Comparison of ENCODE assay signal across 26 cellular contexts in the genomic region with DNA sequence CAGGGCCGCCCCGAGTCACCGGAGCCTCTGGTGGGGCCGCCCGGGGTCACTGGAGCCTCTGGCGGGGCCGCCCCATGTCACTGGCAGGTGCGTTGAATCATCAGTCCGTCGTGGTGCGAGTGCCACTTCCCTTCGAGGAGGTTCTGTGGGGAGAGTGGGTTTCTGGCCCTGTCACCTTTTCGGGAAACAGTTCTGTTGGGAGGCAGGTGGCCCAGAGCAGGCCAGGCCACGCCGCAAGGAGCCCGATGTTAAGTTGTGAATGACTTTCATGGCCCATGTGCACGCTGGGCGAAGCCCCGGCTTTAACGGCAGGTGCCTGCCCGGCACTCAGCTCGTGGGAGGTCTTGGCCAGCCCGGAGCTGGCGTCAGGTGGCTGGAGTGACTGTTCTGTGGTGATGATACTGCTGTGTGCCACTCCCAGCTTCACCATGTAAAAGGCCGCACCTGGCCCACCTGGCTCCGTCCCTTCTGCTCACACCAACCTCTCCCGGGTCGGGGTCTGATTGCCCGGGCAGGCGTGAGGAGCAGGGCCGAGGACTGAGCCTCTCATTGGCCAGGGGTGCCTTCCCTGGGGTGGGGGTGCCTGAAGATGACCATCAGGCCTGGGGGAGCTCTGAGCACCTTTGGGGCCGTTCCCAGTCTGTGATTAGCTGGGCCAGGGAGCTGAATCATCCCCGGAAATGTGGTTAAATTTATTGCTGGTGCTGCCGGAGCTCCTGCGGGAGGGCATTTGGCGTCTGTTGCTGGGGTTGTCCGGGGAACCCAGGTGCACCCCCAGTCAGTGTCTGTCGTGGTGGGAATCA. TPM values are rescaled to one million over a fixed set of nuclear protein-coding genes. Genes with fewer than 3 reads are reported as not detected.
DNase-seq lines count a peak whose midpoint lies in the region; ATAC-seq and TF ChIP-seq lines count a peak whose summit lies in the region.
"Had no signal": no experiment of that assay in that cellular context is flagged by ENCODE, and none has a peak within 500 bp of the region (broad histone marks: within the 10 kb centered on the region; RNA-seq: fewer than 3 reads in every experiment).

No MANE protein-coding gene starts in this region.

- H3K4me1 ChIP-seq in hepatocyte (ENCODE audit: insufficient read depth) = no peaks in the 10 kb centered on the region
- H3K4me1 ChIP-seq: ascending aorta, suprapubic skin had no signal

- peaks cover 46% of the 10 kb centered on the region for H3K79me2 ChIP-seq in hepatocyte

- H3K27ac ChIP-seq in hepatocyte = no peak overlapping the region
- H3K27ac ChIP-seq: ascending aorta, BLaER1, ovary, suprapubic skin had no signal

- peaks cover 21% of the 10 kb centered on the region for H3K36me3 Mint-ChIP-seq in nephron progenitor cell (ENCODE audit: low read depth)
- H3K36me3 Mint-ChIP-seq: activated naive CD4-positive, alpha-beta T cell treated with anti-CD3 and anti-CD28 coated beads, Interleukin-2, amount 50 U/mL, for 72 hours; naive B cell had no signal

- H3K27me3 ChIP-seq in hepatocyte = no peaks in the 10 kb centered on the region
- H3K27me3 ChIP-seq: ascending aorta, BLaER1, ovary, suprapubic skin had no signal

- no peak overlapping the region for H3K27ac Mint-ChIP-seq in nephron progenitor cell
- H3K27ac Mint-ChIP-seq: activated naive CD4-positive, alpha-beta T cell treated with anti-CD3 and anti-CD28 coated beads, Interleukin-2, amount 50 U/mL, for 72 hours; memory B cell; stimulated activated effector memory CD8-positive, alpha-beta T cell treated with anti-CD3 and anti-CD28 coated beads, Interleukin-12 subunit alpha, Interleukin-12 subunit beta, amount 100 ng/mL, for 72 hours had no signal

- WGBS in hepatocyte (ENCODE audit: low lambda C conversion rate, missing lambda C conversion rate) = 96% methylated on average over 37 of the region's 38 CpGs

- H3K9me3 ChIP-seq in hepatocyte (ENCODE audit: low read depth) = no peaks in the 10 kb centered on the region
- H3K9me3 ChIP-seq: ascending aorta, BLaER1, ovary, suprapubic skin had no signal

- peaks cover 6% of the 10 kb centered on the region for H3K4me1 Mint-ChIP-seq in nephron progenitor cell

- no peaks in the 10 kb centered on the region for H3K9me2 ChIP-seq in hepatocyte (replicated peaks; ENCODE audit: insufficient read depth)

- H2AFZ ChIP-seq in hepatocyte = no peak overlapping the region

- DNase-seq in A172 (ENCODE audit: low spot score) (peak; percentile 95), GM03348 (ENCODE audit: low spot score) (peak; percentile 74), RPMI7951 (ENCODE audit: low read depth) (peak; percentile 23), fibroblast of mammary gland (ENCODE audit: low read depth) (peak; percentile 26), nephron progenitor cell (no peak), hepatocyte (ENCODE audit: low spot score) (no peak), COR-L47 (lab: John Stamatoyannopoulos, UW) (no peak)
- DNase-seq: activated CD4-positive, alpha-beta T cell treated with anti-CD3 and anti-CD28 coated beads, Interleukin-2, amount 50 U/mL, for 1 hour; DND-41; head of caudate nucleus; naive B cell; NCI-H1105 treated with DMSO at 0.1 percent for 48 hours; NCI-H2029 treated with DMSO at 0.1 percent for 48 hours; NCI-H2227 treated with DMSO at 0.1 percent for 48 hours; NCI-H748 treated with DMSO at 0.1 percent for 48 hours; ovary had no signal

- peaks cover 5% of the 10 kb centered on the region for H3K27me3 Mint-ChIP-seq in nephron progenitor cell (ENCODE audit: low read depth, poor library complexity)
- H3K27me3 Mint-ChIP-seq: central memory CD8-positive, alpha-beta T cell; memory B cell; naive B cell had no signal

- peaks cover 28% of the 10 kb centered on the region for H4K20me1 ChIP-seq in hepatocyte (ENCODE audit: insufficient read depth, poor library complexity, severe bottlenecking)

- TF ChIP-seq CTCF in fibroblast of mammary gland (conservative IDR thresholded peaks at IDR 0.05; ENCODE audit: control insufficient read depth, insufficient read depth, low read depth, low read length) (no peak), nephron progenitor cell (IDR thresholded peaks at IDR 0.05) (no peak), hepatocyte (IDR thresholded peaks at IDR 0.05; ENCODE audit: poor library complexity) (no peak)

- no peaks in the 10 kb centered on the region for H3K36me3 ChIP-seq in hepatocyte (replicated peaks; ENCODE audit: insufficient read depth, low read depth)
- H3K36me3 ChIP-seq: ovary had no signal

- H3K4me3 ChIP-seq in fibroblast of mammary gland (ENCODE audit: control insufficient read depth, low read depth, low read length) (no peak overlapping the region), hepatocyte (no peak overlapping the region)
- H3K4me3 ChIP-seq: ascending aorta, BLaER1, ovary, smooth muscle cell, suprapubic skin had no signal

- H3K4me3 Mint-ChIP-seq in nephron progenitor cell = no peak overlapping the region
- H3K4me3 Mint-ChIP-seq: central memory CD8-positive, alpha-beta T cell; memory B cell; naive B cell; stimulated activated effector memory CD8-positive, alpha-beta T cell treated with anti-CD3 and anti-CD28 coated beads, Interleukin-12 subunit alpha, Interleukin-12 subunit beta, amount 100 ng/mL, for 72 hours had no signal

- H3K9me3 Mint-ChIP-seq in nephron progenitor cell = no peaks in the 10 kb centered on the region
- H3K9me3 Mint-ChIP-seq: activated naive CD4-positive, alpha-beta T cell treated with anti-CD3 and anti-CD28 coated beads, Interleukin-2, amount 50 U/mL, for 72 hours; central memory CD8-positive, alpha-beta T cell; memory B cell; naive B cell; stimulated activated effector memory CD8-positive, alpha-beta T cell treated with anti-CD3 and anti-CD28 coated beads, Interleukin-12 subunit alpha, Interleukin-12 subunit beta, amount 100 ng/mL, for 72 hours had no signal

- no peak overlapping the region for H3K4me2 ChIP-seq in hepatocyte
- H3K4me2 ChIP-seq: BLaER1, smooth muscle cell had no signal

- no peak for ATAC-seq in HG03457 (IDR thresholded peaks at IDR 0.05; ENCODE audit: unreplicated experiment)
- ATAC-seq: activated naive CD4-positive, alpha-beta T cell treated with anti-CD3 and anti-CD28 coated beads, Interleukin-2, amount 50 U/mL, for 72 hours; Right ventricle myocardium inferior; stimulated activated effector memory CD8-positive, alpha-beta T cell treated with anti-CD3 and anti-CD28 coated beads, Interleukin-12 subunit alpha, Interleukin-12 subunit beta, amount 100 ng/mL, for 72 hours had no signal

RNA-seq across cellular contexts. Expression of gene CSNK1G2, which starts 29.2 kb away (rescaled TPM):
- total RNA-seq in A172 (2014; rRNA removed; shearing (Covaris generic)) = 83.5 and 88.1 TPM in 2 replicates
- 38.6 and 45.4 TPM in 2 replicates for total RNA-seq in RPMI7951 (2014; rRNA removed; shearing (Covaris generic))
- 44.8 and 56.8 TPM in 2 replicates for total RNA-seq in hepatocyte
- polyA plus RNA-seq in hepatocyte = 82.5 and 82.7 TPM in 2 replicates

RNA-seq across cellular contexts. Expression of gene BTBD2, which starts 45.3 kb away (rescaled TPM):
- 54.7 and 60.4 TPM in 2 replicates for total RNA-seq in A172 (2014; rRNA removed; shearing (Covaris generic))
- 37.0 and 42.1 TPM in 2 replicates for total RNA-seq in RPMI7951 (2014; rRNA removed; shearing (Covaris generic))
- 56.4 and 62.1 TPM in 2 replicates for total RNA-seq in hepatocyte
- polyA plus RNA-seq in hepatocyte = 71.1 and 76.0 TPM in 2 replicates

Comparison
In these comparisons a context has a peak if more than half of its experiments do, and no peak if none do; other contexts are left out.
1. DNase-seq: peak in A172 (single experiment), GM03348 (single experiment), RPMI7951 (single experiment) and fibroblast of mammary gland (single experiment); none in nephron progenitor cell (single experiment), hepatocyte (single experiment) and COR-L47 (single experiment).